In the genomic region with DNA sequence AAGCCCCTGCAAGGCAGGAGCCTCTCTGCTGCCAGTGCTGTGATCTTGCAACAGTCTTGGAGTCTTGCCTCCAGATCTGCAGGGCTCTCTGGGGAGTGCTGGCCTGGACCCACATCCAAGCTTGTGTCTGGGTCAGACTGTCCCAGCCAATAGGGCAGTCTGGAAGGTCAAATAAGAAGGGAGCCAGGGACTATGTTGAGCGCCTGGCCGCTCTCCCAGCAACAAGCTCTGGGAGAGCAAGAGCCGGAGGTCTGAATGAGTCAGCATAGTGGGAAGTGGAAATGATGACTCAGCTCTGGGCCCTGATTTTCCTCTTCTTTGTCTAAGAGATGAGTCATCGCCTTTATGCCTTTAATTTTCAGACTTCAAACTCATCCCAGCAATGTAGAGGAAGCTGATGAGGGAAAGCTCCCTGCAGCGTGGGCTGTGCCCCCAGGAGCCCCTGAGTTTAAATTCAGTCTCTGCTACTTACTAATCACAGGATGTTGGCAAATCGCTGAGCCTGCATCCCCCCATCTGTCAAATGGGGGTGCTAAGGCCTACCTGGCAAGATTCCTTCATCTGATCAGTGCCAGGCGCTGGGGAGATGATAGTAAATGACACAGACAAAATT, we compare ENCODE assay signal across 8 cellular contexts. TPM values are rescaled to one million over a fixed set of nuclear protein-coding genes. Genes with fewer than 3 reads are reported as not detected.
A peak's percentile ranks its signal among the peaks of the same experiment; 100 is the strongest.
DNase-seq lines count a peak whose midpoint lies in the region; ATAC-seq and TF ChIP-seq lines count a peak whose summit lies in the region.

No MANE protein-coding gene starts in this region.

- H3K4me3 ChIP-seq in PC-9 = no peak overlapping the region
- no peak overlapping the region for H3K4me3 ChIP-seq in parathyroid adenoma (ENCODE audit: low read depth, low read length)
- no peak overlapping the region for H3K4me3 ChIP-seq in upper lobe of left lung

- peak; percentile 56 for ATAC-seq in GM18517 (IDR thresholded peaks at IDR 0.05; ENCODE audit: unreplicated experiment)
- ATAC-seq in HG03175 (IDR thresholded peaks at IDR 0.05; ENCODE audit: unreplicated experiment) = peak; percentile 72
- ATAC-seq in upper lobe of left lung (ENCODE audit: low FRiP score in 2 of 2) = peak; percentile 95 to 97

- intact Hi-C loops in PC-9 (cut with micrococcal nuclease; ENCODE audit: unreplicated experiment) = loop anchor here (2.0 to 5.0 kb wide), 2 partner anchors 21 to 45 kb away; a partner anchor contains a TSS

- no peaks in the 10 kb centered on the region for H3K9me2 ChIP-seq in PC-9 (ENCODE audit: insufficient read depth)

- H3K79me2 ChIP-seq in PC-9 (ENCODE audit: low read depth) (no peaks in the 10 kb centered on the region), parathyroid adenoma (no peaks in the 10 kb centered on the region)

- H3K27ac Mint-ChIP-seq in activated naive CD4-positive, alpha-beta T cell treated with anti-CD3 and anti-CD28 coated beads, Interleukin-2, amount 10 ng/mL, durations not matched to agents 7 days and 5 days = no peak overlapping the region
- H3K27ac Mint-ChIP-seq in glutamatergic neuron (ENCODE audit: unreplicated experiment) = peak overlapping the region; percentile 1

- POLR2A ChIA-PET in PC-9 (lab: Charles Lee; ENCODE audit: unreplicated experiment) = interaction anchor here (0.5 to 1.3 kb wide), 3 partner anchors 11 to 43 kb away, joined by 4 to 13 read pairs (median 12); a partner anchor contains a TSS

- no peak overlapping the region; the same call in 1 of the 2 replicates for H2AFZ ChIP-seq in PC-9
- peak overlapping the region; percentile 26 for H2AFZ ChIP-seq in parathyroid adenoma

- peaks cover 8% of the 10 kb centered on the region for H3K4me1 Mint-ChIP-seq in activated naive CD4-positive, alpha-beta T cell treated with anti-CD3 and anti-CD28 coated beads, Interleukin-2, amount 10 ng/mL, durations not matched to agents 7 days and 5 days
- H3K4me1 Mint-ChIP-seq in glutamatergic neuron (ENCODE audit: low read depth, unreplicated experiment) = peaks cover 4% of the 10 kb centered on the region

- H4K20me1 ChIP-seq in PC-9 (ENCODE audit: insufficient read depth) = no peaks in the 10 kb centered on the region

- no peak for TF ChIP-seq CTCF in 22Rv1 (IDR thresholded peaks at IDR 0.05)
- TF ChIP-seq CTCF in PC-9 (conservative IDR thresholded peaks at IDR 0.05) = no peak
- TF ChIP-seq CTCF in glutamatergic neuron (IDR thresholded peaks at IDR 0.05; ENCODE audit: partially characterized antibody, unreplicated experiment) = no peak
- TF ChIP-seq CTCF in parathyroid adenoma (IDR thresholded peaks at IDR 0.05) = no peak
- no peak for TF ChIP-seq CTCF in upper lobe of left lung (IDR thresholded peaks at IDR 0.05)

- peaks cover 7% of the 10 kb centered on the region for H3K27me3 Mint-ChIP-seq in activated naive CD4-positive, alpha-beta T cell treated with anti-CD3 and anti-CD28 coated beads, Interleukin-2, amount 10 ng/mL, durations not matched to agents 7 days and 5 days
- peaks cover 2% of the 10 kb centered on the region for H3K27me3 Mint-ChIP-seq in glutamatergic neuron (ENCODE audit: unreplicated experiment)

- TF ChIP-seq EP300 in upper lobe of left lung (IDR thresholded peaks at IDR 0.05) = no peak

- no peaks in the 10 kb centered on the region for H3K27me3 ChIP-seq in PC-9 (ENCODE audit: insufficient read depth, low read depth)
- H3K27me3 ChIP-seq in parathyroid adenoma (ENCODE audit: control insufficient read depth, insufficient read depth, low read length) = no peaks in the 10 kb centered on the region
- H3K27me3 ChIP-seq in upper lobe of left lung = no peaks in the 10 kb centered on the region

- H3K9me3 ChIP-seq in PC-9 (ENCODE audit: insufficient read depth, low read depth) (no peaks in the 10 kb centered on the region), parathyroid adenoma (ENCODE audit: control insufficient read depth, low read length) (no peaks in the 10 kb centered on the region), upper lobe of left lung (no peaks in the 10 kb centered on the region)

- H3K27ac ChIP-seq in 22Rv1 (peak overlapping the region; percentile 52), PC-9 (peak overlapping the region; percentile 83), parathyroid adenoma (peak overlapping the region; percentile 74), upper lobe of left lung (peak overlapping the region in 2 of 4 donors; percentile 58 to 64)

- no TSS peak for BruUV-seq in PC-9 (replicated peaks; lab: Mats Ljungman, UMichigan)

- H3F3A ChIP-seq in PC-9 (ENCODE audit: insufficient read depth, low read depth) = peaks cover 14% of the 10 kb centered on the region

- WGBS in upper lobe of left lung, 2 donors = 24 to 30% methylated on average over 6 to 7 of the region's 7 CpGs

- no peak overlapping the region for H3K9ac ChIP-seq in parathyroid adenoma

- no peaks in the 10 kb centered on the region for H3K36me3 Mint-ChIP-seq in activated naive CD4-positive, alpha-beta T cell treated with anti-CD3 and anti-CD28 coated beads, Interleukin-2, amount 10 ng/mL, durations not matched to agents 7 days and 5 days
- peaks cover 13% of the 10 kb centered on the region for H3K36me3 Mint-ChIP-seq in glutamatergic neuron (ENCODE audit: unreplicated experiment)

- peak; percentile 85 to 91 for DNase-seq in PC-9
- peak; percentile 45 for DNase-seq in activated naive CD4-positive, alpha-beta T cell treated with anti-CD3 and anti-CD28 coated beads, Interleukin-2, amount 10 ng/mL, durations not matched to agents 7 days and 5 days
- peak; percentile 21 for DNase-seq in glutamatergic neuron
- DNase-seq in upper lobe of left lung = peak in 1 of 2 donors; percentile 90

- CTCF ChIA-PET in PC-9 (lab: Charles Lee) = interaction anchor here (1.2 kb wide), 1 partner anchor 39 kb away, joined by 6 read pairs; no protein-coding TSS in a partner anchor
- CTCF ChIA-PET in activated naive CD4-positive, alpha-beta T cell treated with anti-CD3 and anti-CD28 coated beads, Interleukin-2, amount 10 ng/mL, durations not matched to agents 7 days and 5 days (lab: Charles Lee) = no interaction called here

- no peak overlapping the region for H3K4me3 Mint-ChIP-seq in activated naive CD4-positive, alpha-beta T cell treated with anti-CD3 and anti-CD28 coated beads, Interleukin-2, amount 10 ng/mL, durations not matched to agents 7 days and 5 days
- H3K4me3 Mint-ChIP-seq in glutamatergic neuron (ENCODE audit: unreplicated experiment) = no peak overlapping the region

- peaks cover 4% of the 10 kb centered on the region for H3K9me3 Mint-ChIP-seq in activated naive CD4-positive, alpha-beta T cell treated with anti-CD3 and anti-CD28 coated beads, Interleukin-2, amount 10 ng/mL, durations not matched to agents 7 days and 5 days
- peaks cover 4% of the 10 kb centered on the region for H3K9me3 Mint-ChIP-seq in glutamatergic neuron (ENCODE audit: unreplicated experiment)

- TF ChIP-seq POLR2A in upper lobe of left lung (IDR thresholded peaks at IDR 0.05) = no peak

- H3K36me3 ChIP-seq in PC-9 (ENCODE audit: low read depth) = no peaks in the 10 kb centered on the region
- H3K36me3 ChIP-seq in parathyroid adenoma (ENCODE audit: control insufficient read depth, insufficient read depth, low read length) = no peaks in the 10 kb centered on the region
- H3K36me3 ChIP-seq in upper lobe of left lung = no peaks in the 10 kb centered on the region

- H3K4me2 ChIP-seq in PC-9 (peak overlapping the region; percentile 49), parathyroid adenoma (ENCODE audit: low read length) (peak overlapping the region; percentile 14)

- peaks cover 17% of the 10 kb centered on the region for H3K4me1 ChIP-seq in PC-9 (replicated peaks; ENCODE audit: insufficient read depth)
- peaks cover 5% of the 10 kb centered on the region for H3K4me1 ChIP-seq in parathyroid adenoma
- peaks cover 8 to 13% (median 11%) of the 10 kb centered on the region in 4 donors for H3K4me1 ChIP-seq in upper lobe of left lung

RNA-seq across cellular contexts. Expression of a gene that starts 43.6 kb away (rescaled TPM):
- total RNA-seq in PC-9 (2021) = 61.1 and 82.8 TPM in 2 replicates
- total RNA-seq in glutamatergic neuron (ENCODE audit: unreplicated experiment) = 143 TPM
- 10 to 100 TPM; 37.3 to 62.9 (median 46.0) TPM for total RNA-seq in upper lobe of left lung
